9 cellular contexts compared by ENCODE assay signal in the genomic region with DNA sequence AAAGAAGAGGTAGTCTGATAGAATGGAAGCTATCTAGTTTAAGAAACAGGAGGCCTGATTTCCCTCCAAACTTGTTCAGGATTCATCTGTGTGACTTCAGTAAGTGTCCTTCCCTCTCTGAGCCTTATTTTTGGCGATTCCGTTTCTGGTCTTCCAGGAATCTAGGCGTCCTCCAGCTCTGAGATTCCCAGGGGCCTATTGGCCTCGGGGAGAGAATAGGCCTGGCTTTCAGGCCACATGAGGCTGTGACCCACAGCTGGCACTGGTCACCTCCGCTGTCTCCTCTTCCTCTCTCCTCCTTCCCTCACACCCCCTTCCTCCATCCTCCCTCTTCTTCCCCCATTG.
DNase-seq lines count a peak whose midpoint lies in the region; ATAC-seq and TF ChIP-seq lines count a peak whose summit lies in the region.
"Had no signal": no experiment of that assay in that cellular context is flagged by ENCODE, and none has a peak within 500 bp of the region (broad histone marks: within the 10 kb centered on the region; RNA-seq: fewer than 3 reads in every experiment).

No MANE protein-coding gene starts in this region.

- DNase-seq in stimulated activated effector memory CD8-positive, alpha-beta T cell treated with anti-CD3 and anti-CD28 coated beads, Interleukin-12 subunit alpha, Interleukin-12 subunit beta, amount 100 ng/mL, for 72 hours (ENCODE audit: low spot score in 2 of 2): no peak
- DNase-seq in RWPE1 (ENCODE audit: low spot score) (no peak), RKO (ENCODE audit: low spot score) (no peak), NCI-H1048 (lab: John Stamatoyannopoulos, UW) (no peak)
- DNase-seq: activated CD4-positive, alpha-beta T cell treated with anti-CD3 and anti-CD28 coated beads for 1 hour had no signal

- peak overlapping the region; percentile 65 for H3K4me3 ChIP-seq in HUES48 (ENCODE audit: low read depth, low read length)

- CTCF ChIA-PET in RWPE1 (lab: Yijun Ruan, JAX): interaction anchor here (0.6 kb wide), 1 partner anchor 465 kb away, joined by 3 read pairs; a partner anchor contains a TSS

- no peak for ATAC-seq in stimulated activated effector memory CD8-positive, alpha-beta T cell treated with anti-CD3 and anti-CD28 coated beads, Interleukin-12 subunit alpha, Interleukin-12 subunit beta, amount 100 ng/mL, for 72 hours
- no peak for ATAC-seq in HG02798 (IDR thresholded peaks at IDR 0.05; ENCODE audit: poor library complexity, unreplicated experiment)

- H3K4me1 ChIP-seq in HUES48 (ENCODE audit: control insufficient read depth, insufficient read depth, low read length): peaks cover 16% of the 10 kb centered on the region

- H3K27me3 ChIP-seq in HUES48 (ENCODE audit: control insufficient read depth, insufficient read depth, low read length) (peaks cover 19% of the 10 kb centered on the region), layer of hippocampus (ENCODE audit: control insufficient read depth, insufficient read depth, low read length) (peaks cover 2% of the 10 kb centered on the region)

- peak overlapping the region in 3 of 5 experiments; percentile 29 to 93 (median 72) for H3K27ac Mint-ChIP-seq in brain
- no peak overlapping the region for H3K27ac Mint-ChIP-seq in stimulated activated effector memory CD8-positive, alpha-beta T cell treated with anti-CD3 and anti-CD28 coated beads, Interleukin-12 subunit alpha, Interleukin-12 subunit beta, amount 100 ng/mL, for 72 hours

- H3K4me3 Mint-ChIP-seq in brain: peak overlapping the region; percentile 78 to 92 (median 88)
- H3K4me3 Mint-ChIP-seq in stimulated activated effector memory CD8-positive, alpha-beta T cell treated with anti-CD3 and anti-CD28 coated beads, Interleukin-12 subunit alpha, Interleukin-12 subunit beta, amount 100 ng/mL, for 72 hours: peak overlapping the region; percentile 57

- no peaks in the 10 kb centered on the region for H3K36me3 ChIP-seq in HUES48 (ENCODE audit: control insufficient read depth, insufficient read depth, low read length)

- H3K4me1 Mint-ChIP-seq in brain: peaks cover 32% of the 10 kb centered on the region
- H3K4me1 Mint-ChIP-seq in stimulated activated effector memory CD8-positive, alpha-beta T cell treated with anti-CD3 and anti-CD28 coated beads, Interleukin-12 subunit alpha, Interleukin-12 subunit beta, amount 100 ng/mL, for 72 hours: peaks cover 11% of the 10 kb centered on the region

- H3K27ac ChIP-seq in HUES48 (ENCODE audit: low read depth, low read length): peak overlapping the region; percentile 56
- H3K27ac ChIP-seq in layer of hippocampus (ENCODE audit: low read depth, low read length): peak overlapping the region; percentile 42
- H3K27ac ChIP-seq in RWPE1: no peak overlapping the region

- H3K27me3 Mint-ChIP-seq in brain: peaks cover 25% of the 10 kb centered on the region

- POLR2A ChIA-PET in RWPE1 (lab: Yijun Ruan, JAX; ENCODE audit: low non-redundant PET): no interaction called here

- H3K9me3 Mint-ChIP-seq in brain: peaks cover 12 to 22% (median 15%) of the 10 kb centered on the region in 5 experiments
- H3K9me3 Mint-ChIP-seq in stimulated activated effector memory CD8-positive, alpha-beta T cell treated with anti-CD3 and anti-CD28 coated beads, Interleukin-12 subunit alpha, Interleukin-12 subunit beta, amount 100 ng/mL, for 72 hours: peaks cover 4% of the 10 kb centered on the region

- H3K9me3 ChIP-seq in HUES48 (ENCODE audit: control insufficient read depth, insufficient read depth, low read length): peaks cover 10% of the 10 kb centered on the region; the same call in 1 of the 2 replicates

- TF ChIP-seq CTCF in brain (conservative IDR thresholded peaks at IDR 0.05) (no peak), RWPE1 (conservative IDR thresholded peaks at IDR 0.05; ENCODE audit: low read depth) (no peak)

- H3K9ac ChIP-seq in HUES48 (ENCODE audit: low read depth, low read length): no peak overlapping the region

- no peaks in the 10 kb centered on the region for H3K36me3 Mint-ChIP-seq in brain
- no peaks in the 10 kb centered on the region for H3K36me3 Mint-ChIP-seq in stimulated activated effector memory CD8-positive, alpha-beta T cell treated with anti-CD3 and anti-CD28 coated beads, Interleukin-12 subunit alpha, Interleukin-12 subunit beta, amount 100 ng/mL, for 72 hours
